16 cellular contexts compared by ENCODE assay signal in the genomic region with DNA sequence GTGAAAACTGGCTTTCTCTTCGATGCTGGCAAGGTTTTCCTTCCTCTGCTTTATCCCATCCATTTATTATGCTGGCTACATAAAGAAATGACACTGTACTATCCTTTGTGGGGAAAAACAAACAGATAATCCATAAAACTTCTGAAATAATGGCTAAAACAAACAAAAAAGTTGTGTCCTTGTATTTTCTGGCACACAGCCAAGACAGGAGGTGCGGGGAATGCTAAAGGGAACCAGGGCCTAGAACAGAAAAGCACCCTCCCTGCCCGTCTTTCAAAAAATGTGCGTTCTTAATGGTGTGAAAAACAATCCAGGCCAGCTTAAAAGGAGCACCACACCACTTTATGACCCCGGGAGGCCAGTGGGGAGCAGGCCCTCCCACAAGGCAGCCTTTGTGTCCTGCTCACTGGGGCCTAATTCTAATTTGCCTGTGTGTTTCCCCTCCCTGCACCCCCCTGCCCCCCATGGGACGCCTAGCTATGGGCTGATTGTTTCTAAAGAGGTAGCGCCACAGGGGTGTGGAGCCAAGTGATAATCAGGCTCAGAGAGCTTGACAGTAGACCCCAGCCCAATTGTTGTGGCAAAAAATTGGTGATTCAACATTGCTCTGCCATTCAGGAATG.
A peak's percentile ranks its signal among the peaks of the same experiment; 100 is the strongest.
DNase-seq lines count a peak whose midpoint lies in the region; ATAC-seq and TF ChIP-seq lines count a peak whose summit lies in the region.
"Had no signal": no experiment of that assay in that cellular context is flagged by ENCODE, and none has a peak within 500 bp of the region (broad histone marks: within the 10 kb centered on the region; RNA-seq: fewer than 3 reads in every experiment).

No MANE protein-coding gene starts in this region.

- H3K4me1 ChIP-seq in SJCRH30 (peaks cover 9% of the 10 kb centered on the region; the same call in 1 of the 2 replicates), sigmoid colon (no peaks in the 10 kb centered on the region)
- H3K4me1 ChIP-seq: left ventricle myocardium inferior, parathyroid adenoma had no signal

- no peak for ATAC-seq in natural killer cell treated with Interleukin-12 subunit alpha and Interleukin-12 subunit beta and Interleukin-15 and Interleukin-18, amount 100 ng/mL, for 72 hours
- ATAC-seq in GM19351 (IDR thresholded peaks at IDR 0.05; ENCODE audit: unreplicated experiment): no peak
- ATAC-seq: activated naive CD4-positive, alpha-beta T cell treated with anti-CD3 and anti-CD28 coated beads, Interleukin-2, amount 50 U/mL, for 72 hours; Right ventricle myocardium inferior; stimulated activated naive CD8-positive, alpha-beta T cell treated with anti-CD3 and anti-CD28 coated beads, Interleukin-15, Interleukin-2, amounts not matched to agents 100 U/mL and 50 U/mL, for 24 hours had no signal

- no peaks in the 10 kb centered on the region for H3K36me3 Mint-ChIP-seq in natural killer cell treated with Interleukin-12 subunit alpha and Interleukin-12 subunit beta and Interleukin-15 and Interleukin-18, amount 100 ng/mL, for 72 hours
- H3K36me3 Mint-ChIP-seq: activated naive CD4-positive, alpha-beta T cell treated with anti-CD3 and anti-CD28 coated beads, Interleukin-2, amount 50 U/mL, for 72 hours had no signal

- H3K9me3 ChIP-seq in SJCRH30 (replicated peaks) (no peaks in the 10 kb centered on the region), sigmoid colon (no peaks in the 10 kb centered on the region)
- H3K9me3 ChIP-seq: BLaER1 treated with 17β-estradiol and CSF1 and Interleukin-3, amounts not matched to agents 10 nM and 100 nM; left ventricle myocardium inferior had no signal

- no peak for TF ChIP-seq POLR2A in sigmoid colon (IDR thresholded peaks at IDR 0.05)

- H3K27me3 Mint-ChIP-seq in natural killer cell treated with Interleukin-12 subunit alpha and Interleukin-12 subunit beta and Interleukin-15 and Interleukin-18, amount 100 ng/mL, for 72 hours: peaks cover 14 to 19% of the 10 kb centered on the region in 2 donors

- H3K27me3 ChIP-seq in SJCRH30 (no peaks in the 10 kb centered on the region), sigmoid colon (no peaks in the 10 kb centered on the region)
- H3K27me3 ChIP-seq: BLaER1 treated with 17β-estradiol and CSF1 and Interleukin-3, amounts not matched to agents 10 nM and 100 nM had no signal

- DNase-seq in ELF-1 (ENCODE audit: low read depth, low spot score) (peak; percentile 91), LNCaP clone FGC (ENCODE audit: low read depth) (peak; percentile 15), SJCRH30 (peak; percentile 64 to 78), islet precursor cell (peak; percentile 81), NCI-H1105 (lab: John Stamatoyannopoulos, UW) (no peak), sigmoid colon (no peak)
- no peak for DNase-seq in natural killer cell treated with Interleukin-12 subunit alpha and Interleukin-12 subunit beta and Interleukin-15 and Interleukin-18, amount 100 ng/mL, for 72 hours (ENCODE audit: low spot score)
- DNase-seq: GDM1; left ventricle myocardium inferior; stimulated activated CD4-positive, alpha-beta T cell treated with anti-CD3 and anti-CD28 coated beads, Interleukin-4, amount 100 ng/mL, for 1 hour; stimulated activated naive CD8-positive, alpha-beta T cell treated with anti-CD3 and anti-CD28 coated beads, Interleukin-15, Interleukin-2, amounts not matched to agents 100 U/mL and 50 U/mL, for 24 hours had no signal

- 57 to 65% methylated on average over 7 of the region's 7 CpGs for WGBS in sigmoid colon, 2 donors

- no peak for TF ChIP-seq CTCF in LNCaP clone FGC (IDR thresholded peaks at IDR 0.05; ENCODE audit: control insufficient read depth, extremely low read depth, insufficient read depth)
- TF ChIP-seq CTCF in sigmoid colon (IDR thresholded peaks at IDR 0.05): no peak

- H3K36me3 ChIP-seq in SJCRH30 (peaks cover 33% of the 10 kb centered on the region), sigmoid colon (no peaks in the 10 kb centered on the region)
- H3K36me3 ChIP-seq: left ventricle myocardium inferior had no signal

- H3K27ac ChIP-seq in SJCRH30: peak overlapping the region; percentile 37; the same call in 1 of the 2 replicates
- H3K27ac ChIP-seq in sigmoid colon: no peak overlapping the region
- H3K27ac ChIP-seq: BLaER1 treated with 17β-estradiol and CSF1 and Interleukin-3, amounts not matched to agents 10 nM and 100 nM; left ventricle myocardium inferior; parathyroid adenoma had no signal

- no peak overlapping the region for H3K27ac Mint-ChIP-seq in natural killer cell treated with Interleukin-12 subunit alpha and Interleukin-12 subunit beta and Interleukin-15 and Interleukin-18, amount 100 ng/mL, for 72 hours
- H3K27ac Mint-ChIP-seq: activated naive CD4-positive, alpha-beta T cell treated with anti-CD3 and anti-CD28 coated beads, Interleukin-2, amount 50 U/mL, for 72 hours had no signal

- no peak overlapping the region for H3K4me3 Mint-ChIP-seq in natural killer cell treated with Interleukin-12 subunit alpha and Interleukin-12 subunit beta and Interleukin-15 and Interleukin-18, amount 100 ng/mL, for 72 hours

- no peaks in the 10 kb centered on the region for H3K9me3 Mint-ChIP-seq in natural killer cell treated with Interleukin-12 subunit alpha and Interleukin-12 subunit beta and Interleukin-15 and Interleukin-18, amount 100 ng/mL, for 72 hours
- H3K9me3 Mint-ChIP-seq: activated naive CD4-positive, alpha-beta T cell treated with anti-CD3 and anti-CD28 coated beads, Interleukin-2, amount 50 U/mL, for 72 hours had no signal

- intact Hi-C loops in sigmoid colon (cut with DNase I): no loop called here

- H3K4me1 Mint-ChIP-seq in natural killer cell treated with Interleukin-12 subunit alpha and Interleukin-12 subunit beta and Interleukin-15 and Interleukin-18, amount 100 ng/mL, for 72 hours (ENCODE audit: low read depth in 2 of 2): no peaks in the 10 kb centered on the region

- no peak for TF ChIP-seq EP300 in sigmoid colon (IDR thresholded peaks at IDR 0.05)

- H3K4me3 ChIP-seq in LNCaP clone FGC (ENCODE audit: low read depth, low read length): no peak overlapping the region
- no peak overlapping the region for H3K4me3 ChIP-seq in SJCRH30
- no peak overlapping the region for H3K4me3 ChIP-seq in sigmoid colon
- H3K4me3 ChIP-seq: BLaER1 treated with 17β-estradiol and CSF1 and Interleukin-3, amounts not matched to agents 10 nM and 100 nM; left ventricle myocardium inferior had no signal

Comparison
In these comparisons a context has a peak if more than half of its experiments do, and no peak if none do; other contexts are left out.
1. DNase-seq: peak in ELF-1 (single experiment), LNCaP clone FGC (single experiment), SJCRH30 (2 of 2) and islet precursor cell (single experiment); none in natural killer cell treated with Interleukin-12 subunit alpha and Interleukin-12 subunit beta and Interleukin-15 and Interleukin-18, amount 100 ng/mL, for 72 hours (single experiment), NCI-H1105 (single experiment) and sigmoid colon (single experiment).